ENCODE assay signal across 12 cellular contexts in genomic region chr3:136266468-136266867, GRCh38. TPM values are rescaled to one million over a fixed set of nuclear protein-coding genes. Genes with fewer than 3 reads are reported as not detected.
A peak's percentile ranks its signal among the peaks of the same experiment; 100 is the strongest.
DNase-seq lines count a peak whose midpoint lies in the region; ATAC-seq, FAIRE-seq and TF ChIP-seq lines count a peak whose summit lies in the region.
"Had no signal": no experiment of that assay in that cellular context is flagged by ENCODE, and none has a peak within 500 bp of the region (broad histone marks: within the 10 kb centered on the region; RNA-seq: fewer than 3 reads in every experiment).

No MANE protein-coding gene starts in this region.

- TF ChIP-seq CTCF in AG04449 (IDR thresholded peaks at IDR 0.05; ENCODE audit: insufficient read depth, low read length, missing control alignments) (no peak), astrocyte (IDR thresholded peaks at IDR 0.05; ENCODE audit: insufficient read depth, low read depth, low read length) (no peak), mesothelial cell of epicardium (IDR thresholded peaks at IDR 0.05; ENCODE audit: unreplicated experiment) (no peak)

- H3K4me2 ChIP-seq in astrocyte (ENCODE audit: low read length) = no peak overlapping the region
- H3K4me2 ChIP-seq: BLaER1 treated with 17β-estradiol and CSF1 and Interleukin-3, amounts not matched to agents 10 nM and 100 nM had no signal

- peak; percentile 45 for ATAC-seq in GM18907 (IDR thresholded peaks at IDR 0.05; ENCODE audit: unreplicated experiment)
- peak; percentile 66 for ATAC-seq in HG03108 (IDR thresholded peaks at IDR 0.05; ENCODE audit: unreplicated experiment)
- ATAC-seq in HG02798 (IDR thresholded peaks at IDR 0.05; ENCODE audit: poor library complexity, unreplicated experiment) = no peak

- H2AFZ ChIP-seq in astrocyte (ENCODE audit: low read depth, low read length) = no peak overlapping the region

- H3K36me3 Mint-ChIP-seq in astrocyte (ENCODE audit: low read depth, unreplicated experiment) (peaks cover 15% of the 10 kb centered on the region), mesothelial cell of epicardium (peaks cover 38% of the 10 kb centered on the region)

- FAIRE-seq in astrocyte (lab: Jason Lieb, UNC) = no peak

- peaks cover 6% of the 10 kb centered on the region for H3K36me3 ChIP-seq in astrocyte (ENCODE audit: insufficient read depth, low read length)

- H3K9me3 ChIP-seq in astrocyte (ENCODE audit: insufficient read depth, low read depth, low read length) = no peaks in the 10 kb centered on the region
- H3K9me3 ChIP-seq: Peyer's patch had no signal

- CTCF ChIA-PET in AG04449 (lab: Yijun Ruan, JAX) = interaction anchor here (0.5 to 2.4 kb wide), 6 partner anchors 8 to 192 kb away, joined by 3 to 10 read pairs (median 3); partner anchors contain the start of gene PCCB

- no peaks in the 10 kb centered on the region for H3K4me1 ChIP-seq in astrocyte (ENCODE audit: insufficient read depth, low read length)
- H3K4me1 ChIP-seq: BLaER1 treated with 17β-estradiol and CSF1 and Interleukin-3, amounts not matched to agents 10 nM and 100 nM; Peyer's patch had no signal

- no peak overlapping the region for H3K9ac ChIP-seq in astrocyte (ENCODE audit: low read length)
- H3K9ac ChIP-seq: BLaER1 treated with 17β-estradiol and CSF1 and Interleukin-3, amounts not matched to agents 10 nM and 100 nM had no signal

- H3K4me1 Mint-ChIP-seq in astrocyte (ENCODE audit: low read depth, unreplicated experiment) (peaks cover 4% of the 10 kb centered on the region), mesothelial cell of epicardium (peaks cover 6% of the 10 kb centered on the region)

- no peaks in the 10 kb centered on the region for H3K27me3 ChIP-seq in astrocyte (ENCODE audit: insufficient read depth, low read length)
- H3K27me3 ChIP-seq: BLaER1 treated with 17β-estradiol and CSF1 and Interleukin-3, amounts not matched to agents 10 nM and 100 nM; Peyer's patch had no signal

- POLR2A ChIA-PET in AG04449 (lab: Yijun Ruan, JAX) = no interaction called here

- H4K20me1 ChIP-seq in astrocyte (ENCODE audit: insufficient read depth, low read length) = peaks cover 2% of the 10 kb centered on the region
- H4K20me1 ChIP-seq: BLaER1 treated with 17β-estradiol and CSF1 and Interleukin-3, amounts not matched to agents 10 nM and 100 nM had no signal

- H3K4me3 Mint-ChIP-seq in astrocyte (ENCODE audit: unreplicated experiment) (no peak overlapping the region), mesothelial cell of epicardium (no peak overlapping the region)

- no peak overlapping the region for H3K27ac Mint-ChIP-seq in astrocyte (ENCODE audit: unreplicated experiment)
- no peak overlapping the region for H3K27ac Mint-ChIP-seq in mesothelial cell of epicardium

- H3K4me3 ChIP-seq in AG04449 (ENCODE audit: low read depth, low read length) = no peak overlapping the region
- no peak overlapping the region for H3K4me3 ChIP-seq in astrocyte (ENCODE audit: insufficient read depth, low read depth, low read length)
- H3K4me3 ChIP-seq: BLaER1 treated with 17β-estradiol and CSF1 and Interleukin-3, amounts not matched to agents 10 nM and 100 nM; lung; Peyer's patch had no signal

- H3K9me3 Mint-ChIP-seq in astrocyte (ENCODE audit: unreplicated experiment) (no peaks in the 10 kb centered on the region), mesothelial cell of epicardium (no peaks in the 10 kb centered on the region)

- DNase-seq in AG04449 (ENCODE audit: low read depth, low spot score) = peak; percentile 29
- peak; percentile 58 for DNase-seq in astrocyte (ENCODE audit: low read depth)
- no peak for DNase-seq in NCI-H2081 treated with DMSO at 0.1 percent for 48 hours (lab: John Stamatoyannopoulos, UW)
- DNase-seq in NCI-H2171 treated with DMSO at 0.1 percent for 48 hours (lab: John Stamatoyannopoulos, UW) = no peak
- no peak for DNase-seq in mesothelial cell of epicardium (ENCODE audit: low spot score in 2 of 2, unreplicated experiment in 2 of 2)
- DNase-seq: activated CD4-positive, alpha-beta T cell treated with anti-CD3 and anti-CD28 coated beads for 4 hours; Peyer's patch had no signal

- no peaks in the 10 kb centered on the region for H3K79me2 ChIP-seq in astrocyte (ENCODE audit: insufficient read depth, low read length)

- no peaks in the 10 kb centered on the region for H3K27me3 Mint-ChIP-seq in astrocyte (ENCODE audit: low read depth, unreplicated experiment)
- H3K27me3 Mint-ChIP-seq in mesothelial cell of epicardium (ENCODE audit: low read depth) = no peaks in the 10 kb centered on the region

- H3K27ac ChIP-seq in astrocyte (ENCODE audit: low read depth, low read length) = no peak overlapping the region
- H3K27ac ChIP-seq: BLaER1 treated with 17β-estradiol and CSF1 and Interleukin-3, amounts not matched to agents 10 nM and 100 nM; Peyer's patch had no signal

RNA-seq across cellular contexts. Expression of gene PCCB, which starts 16.3 kb away (rescaled TPM):
- 41.3 and 41.6 TPM in 2 replicates for total RNA-seq in astrocyte
- 29.2 to 31.2 TPM (median 31.1 TPM) in 3 replicates for total RNA-seq in mesothelial cell of epicardium

Comparison
In these comparisons a context has a peak if more than half of its experiments do, and no peak if none do; other contexts are left out.
1. DNase-seq: peak in AG04449 (single experiment) and astrocyte (single experiment); none in NCI-H2081 treated with DMSO at 0.1 percent for 48 hours (single experiment), NCI-H2171 treated with DMSO at 0.1 percent for 48 hours (single experiment) and mesothelial cell of epicardium (0 of 2).